In the genomic region with DNA sequence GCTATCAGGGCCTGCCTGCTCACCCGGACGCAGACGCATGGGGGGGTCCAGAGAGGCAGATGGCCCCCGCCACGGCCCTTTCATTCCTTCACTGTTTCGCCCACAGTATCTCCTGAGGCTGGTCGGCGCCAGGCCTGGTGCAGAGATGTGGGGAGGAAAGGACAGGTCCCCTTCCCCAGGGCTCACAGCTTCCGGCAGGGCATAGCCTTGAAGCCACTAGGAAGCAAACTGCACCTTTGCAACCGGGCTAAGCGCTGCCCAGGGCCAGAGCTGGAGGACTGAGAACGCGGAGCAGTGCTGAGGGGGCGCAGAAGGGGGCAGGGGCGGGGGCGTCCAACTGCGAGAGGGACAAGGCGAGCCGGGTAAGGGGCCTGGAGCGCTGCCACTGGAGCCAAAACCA, we compare ENCODE assay signal across 28 cellular contexts. TPM values are rescaled to one million over a fixed set of nuclear protein-coding genes. Genes with fewer than 3 reads are reported as not detected.
DNase-seq lines count a peak whose midpoint lies in the region; ATAC-seq, FAIRE-seq and TF ChIP-seq lines count a peak whose summit lies in the region.
"Had no signal": no experiment of that assay in that cellular context is flagged by ENCODE, and none has a peak within 500 bp of the region (broad histone marks: within the 10 kb centered on the region; RNA-seq: fewer than 3 reads in every experiment).

No MANE protein-coding gene starts in this region.

- H3K9me1 ChIP-seq in IMR-90 (ENCODE audit: insufficient read depth, low read length), result no peaks in the 10 kb centered on the region

- peak overlapping the region; percentile 28 for H2AK9ac ChIP-seq in IMR-90 (replicated peaks; ENCODE audit: low read depth, low read length, poor library complexity)

- H4K91ac ChIP-seq in IMR-90 (ENCODE audit: insufficient read depth, low read depth, low read length) (no peak overlapping the region), H1 (replicated peaks; ENCODE audit: insufficient read length, low read length) (no peak overlapping the region), neuronal stem cell (ENCODE audit: low read depth, low read length, poor library complexity) (no peak overlapping the region)

- H3K9me3 ChIP-seq in IMR-90 (ENCODE audit: control insufficient read depth, insufficient read depth, low read length), result no peaks in the 10 kb centered on the region
- no peaks in the 10 kb centered on the region for H3K9me3 ChIP-seq in Panc1 (ENCODE audit: control insufficient read depth, insufficient read depth, low read depth, low read length)
- H3K9me3 ChIP-seq in H1 (ENCODE audit: insufficient read depth in 2 of 2, low read depth in 1 of 2, low read length in 1 of 2), result peaks cover 0 to 2% of the 10 kb centered on the region in 2 experiments; a peak in 1 of 4 replicates
- peaks cover 0 to under 1% of the 10 kb centered on the region in 2 donors for H3K9me3 ChIP-seq in neuronal stem cell (replicated peaks in 1 of 2; ENCODE audit: control insufficient read depth in 2 of 2, insufficient read depth in 1 of 2, low read depth in 1 of 2, low read length in 2 of 2)
- H3K9me3 ChIP-seq: BE2C had no signal

- no peak overlapping the region for H2BK12ac ChIP-seq in H1 (ENCODE audit: low read depth, low read length)
- H2BK12ac ChIP-seq in neuronal stem cell (ENCODE audit: low read length), result peak overlapping the region; percentile 58

- H3K56ac ChIP-seq in IMR-90 (ENCODE audit: extremely low read depth, insufficient read depth, low read length) (no peak overlapping the region), H1 (replicated peaks; ENCODE audit: insufficient read length, low read depth, low read length) (no peak overlapping the region)

- H3K9ac ChIP-seq in IMR-90 (ENCODE audit: low read depth, low read length) (no peak overlapping the region), H1 (replicated peaks in 1 of 4; ENCODE audit: extremely low read depth in 1 of 4, low read depth in 3 of 4, low read length in 3 of 4) (no peak overlapping the region), neuronal stem cell (ENCODE audit: low read depth, low read length, poor library complexity) (peak overlapping the region; percentile 44)
- H3K9ac ChIP-seq: BLaER1 had no signal

- H3K23me2 ChIP-seq in H1 (ENCODE audit: low read depth, low read length), result peaks cover 6% of the 10 kb centered on the region; the same call in 1 of the 2 replicates

- H2BK120ac ChIP-seq in IMR-90 (ENCODE audit: low read depth, low read length) (no peak overlapping the region), H1 (replicated peaks; ENCODE audit: low read depth, low read length) (no peak overlapping the region), neuronal stem cell (ENCODE audit: low read depth, low read length) (no peak overlapping the region)

- H3K23ac ChIP-seq in IMR-90 (ENCODE audit: low read depth, low read length) (no peak overlapping the region), H1 (ENCODE audit: insufficient read length) (no peak overlapping the region), neuronal stem cell (ENCODE audit: low read depth, low read length, poor library complexity) (no peak overlapping the region)

- ATAC-seq in IMR-90 (ENCODE audit: low read depth) (no peak), Panc1 (peak; percentile 43; the same call in 1 of the 2 replicates), HG02938 (IDR thresholded peaks at IDR 0.05; ENCODE audit: unreplicated experiment) (no peak)
- ATAC-seq in stimulated activated naive CD8-positive, alpha-beta T cell treated with anti-CD3 and anti-CD28 coated beads, Interleukin-15, Interleukin-2, amounts not matched to agents 100 U/mL and 50 U/mL, for 24 hours, result no peak
- ATAC-seq: GM12878 had no signal

- BruUV-seq in IMR-90 (replicated peaks; lab: Mats Ljungman, UMichigan) (no TSS peak), Panc1 (replicated peaks; lab: Mats Ljungman, UMichigan) (no TSS peak)

- CTCF ChIA-PET in IMR-90 (lab: Yijun Ruan, JAX), result interaction anchor here (1.0 kb wide), 1 partner anchor 107 kb away, joined by 3 read pairs; no protein-coding TSS in a partner anchor
- CTCF ChIA-PET in Panc1 (lab: Charles Lee), result no interaction called here
- CTCF ChIA-PET in H1 (lab: Charles Lee; ENCODE audit: partially characterized antibody), result interaction anchor here (0.6 to 8.2 kb wide), 13 partner anchors 8 to 134 kb away, joined by 3 to 74 read pairs (median 5); no protein-coding TSS in a partner anchor

- TF ChIP-seq CTCF in IMR-90 (conservative IDR thresholded peaks at IDR 0.05; ENCODE audit: low read depth, low read length), result no peak
- TF ChIP-seq CTCF in Panc1 (IDR thresholded peaks at IDR 0.05), result no peak
- TF ChIP-seq CTCF in H1 (IDR thresholded peaks at IDR 0.05; ENCODE audit: control extremely low read depth in 1 of 3, insufficient read depth in 1 of 3, low read depth in 1 of 3, low read length in 3 of 3), result no peak

- H4K5ac ChIP-seq in IMR-90 (ENCODE audit: low read depth, low read length), result no peak overlapping the region
- H4K5ac ChIP-seq in H1 (ENCODE audit: insufficient read length, low read depth, low read length), result no peak overlapping the region

- H3K27ac ChIP-seq in IMR-90 (ENCODE audit: insufficient read depth, low read length), result no peak overlapping the region
- H3K27ac ChIP-seq in Panc1 (ENCODE audit: low read length), result no peak overlapping the region
- H3K27ac ChIP-seq in H1 (ENCODE audit: low read depth, low read length), result no peak overlapping the region
- H3K27ac ChIP-seq in neuronal stem cell (replicated peaks; ENCODE audit: low read length), result no peak overlapping the region
- H3K27ac ChIP-seq: BLaER1 had no signal

- H3K4me1 ChIP-seq in IMR-90 (ENCODE audit: control insufficient read depth, insufficient read depth, low read length) (no peaks in the 10 kb centered on the region), Panc1 (ENCODE audit: control insufficient read depth, insufficient read depth, low read length) (peaks cover 14% of the 10 kb centered on the region; the same call in 1 of the 2 replicates), H1 (replicated peaks in 1 of 4; ENCODE audit: control insufficient read depth in 3 of 4, insufficient read depth in 4 of 4, low read length in 3 of 4) (peaks cover 0 to 9% (median 4%) of the 10 kb centered on the region in 4 experiments; a peak in 4 of 7 replicates), neuronal stem cell (ENCODE audit: control insufficient read depth in 2 of 2, insufficient read depth in 1 of 2, low read depth in 1 of 2, low read length in 2 of 2) (peaks cover 6 to 22% of the 10 kb centered on the region in 2 donors)
- H3K4me1 ChIP-seq: BE2C had no signal

- H3K79me1 ChIP-seq in IMR-90 (ENCODE audit: low read depth in 1 of 2, low read length in 2 of 2), result no peaks in the 10 kb centered on the region
- no peaks in the 10 kb centered on the region; the same call in 1 of the 2 replicates for H3K79me1 ChIP-seq in H1 (ENCODE audit: low read depth, low read length)
- peaks cover 5% of the 10 kb centered on the region for H3K79me1 ChIP-seq in neuronal stem cell (ENCODE audit: low read depth, low read length)

- H3K4me2 ChIP-seq in IMR-90 (ENCODE audit: low read depth, low read length), result no peak overlapping the region
- no peak overlapping the region for H3K4me2 ChIP-seq in H1 (ENCODE audit: insufficient read depth in 1 of 2, low read depth in 2 of 2, low read length in 2 of 2)
- H3K4me2 ChIP-seq in neuronal stem cell (ENCODE audit: insufficient read depth, low read length, poor library complexity, severe bottlenecking), result no peak overlapping the region
- H3K4me2 ChIP-seq: BLaER1 had no signal

- dilution Hi-C loops in IMR-90 (cut with HindIII; ENCODE audit: low sequenced_read_pairs, unreplicated experiment), result no loop called here

- no peak overlapping the region for H3K18ac ChIP-seq in IMR-90 (ENCODE audit: low read depth, low read length)
- H3K18ac ChIP-seq in H1 (ENCODE audit: extremely low read depth, low read length), result no peak overlapping the region
- no peak overlapping the region for H3K18ac ChIP-seq in neuronal stem cell (ENCODE audit: low read length)

- no peaks in the 10 kb centered on the region for H3K36me3 ChIP-seq in IMR-90 (ENCODE audit: control insufficient read depth, insufficient read depth, low read length)
- H3K36me3 ChIP-seq in Panc1 (ENCODE audit: control insufficient read depth, insufficient read depth, low read length), result no peaks in the 10 kb centered on the region
- H3K36me3 ChIP-seq in H1 (ENCODE audit: control insufficient read depth in 2 of 4, insufficient read depth in 4 of 4, low read length in 3 of 4), result no peaks in the 10 kb centered on the region
- no peaks in the 10 kb centered on the region for H3K36me3 ChIP-seq in neuronal stem cell (replicated peaks in 1 of 2; ENCODE audit: control insufficient read depth in 2 of 2, insufficient read depth in 2 of 2, low read length in 2 of 2)
- H3K36me3 ChIP-seq: BE2C had no signal

- no peak overlapping the region for H2AFZ ChIP-seq in IMR-90 (replicated peaks; ENCODE audit: low read length, poor library complexity)
- no peak overlapping the region for H2AFZ ChIP-seq in H1 (ENCODE audit: low read length)
- no peak overlapping the region for H2AFZ ChIP-seq in neuronal stem cell (ENCODE audit: low read length)

- no peak overlapping the region for H3K4ac ChIP-seq in IMR-90 (ENCODE audit: low read depth, low read length)
- no peak overlapping the region for H3K4ac ChIP-seq in H1 (replicated peaks; ENCODE audit: insufficient read length, low read depth, low read length)
- H3K4ac ChIP-seq in neuronal stem cell (ENCODE audit: low read length), result no peak overlapping the region

- FAIRE-seq in H1 (lab: Jason Lieb, UNC), result no peak
- FAIRE-seq: A204.1, GM12878, GM12892, GM18507 had no signal

- H2BK20ac ChIP-seq in IMR-90 (ENCODE audit: low read depth, low read length) (no peak overlapping the region), H1 (ENCODE audit: low read length) (no peak overlapping the region)

- TF ChIP-seq RAD21 in IMR-90 (IDR thresholded peaks at IDR 0.05; ENCODE audit: low read length) (no peak), H1 (IDR thresholded peaks at IDR 0.05 in 1 of 2, conservative IDR thresholded peaks at IDR 0.05 in 1 of 2; ENCODE audit: low read depth in 2 of 2, low read length in 2 of 2) (no peak)

- H2BK5ac ChIP-seq in IMR-90 (ENCODE audit: low read depth, low read length, poor library complexity, severe bottlenecking), result no peak overlapping the region
- H2BK5ac ChIP-seq in H1 (ENCODE audit: low read depth, low read length), result no peak overlapping the region
- peak overlapping the region; percentile 39 for H2BK5ac ChIP-seq in neuronal stem cell (ENCODE audit: low read length)

- no peak for DNase-seq in IMR-90
- DNase-seq in Panc1 (ENCODE audit: low read depth, low spot score), result no peak
- DNase-seq in H1 (ENCODE audit: low read depth in 1 of 2, low spot score in 2 of 2), result no peak
- DNase-seq in neuronal stem cell (ENCODE audit: low spot score), result no peak
- no peak for DNase-seq in stimulated activated naive CD8-positive, alpha-beta T cell treated with anti-CD3 and anti-CD28 coated beads, Interleukin-15, Interleukin-2, amounts not matched to agents 100 U/mL and 50 U/mL, for 24 hours
- no peak for DNase-seq in epidermal melanocyte (ENCODE audit: insufficient read length, low spot score)
- no peak for DNase-seq in NOMO-1 treated with DMSO at 0.1 percent for 48 hours (lab: John Stamatoyannopoulos, UW; ENCODE audit: unreplicated experiment)
- DNase-seq: ACHN; BE2C; C1 segment of cervical spinal cord; CD4-positive, alpha-beta memory T cell; CD4-positive, CD25-positive, alpha-beta regulatory T cell; CD8-positive, alpha-beta memory T cell; DMS153; DMS53; DMS79; DND-41; EL; GDM1 had no signal

- intact Hi-C loops in IMR-90 (cut with micrococcal nuclease), result no loop called here
- intact Hi-C loops in Panc1 (cut with micrococcal nuclease; ENCODE audit: unreplicated experiment), result no loop called here

- POLR2A ChIA-PET in IMR-90 (lab: Charles Lee; ENCODE audit: unreplicated experiment) (no interaction called here), Panc1 (lab: Charles Lee) (interaction anchor here (0.9 kb wide), 1 partner anchor 1174 kb away, joined by 4 read pairs; no protein-coding TSS in a partner anchor), H1 (lab: Charles Lee; ENCODE audit: partially characterized antibody) (interaction anchor here (1.1 to 1.8 kb wide), 6 partner anchors 8 to 150 kb away, joined by 3 to 12 read pairs (median 4); partner anchors contain the start of gene MACROD1)

- no peaks in the 10 kb centered on the region for H3K79me2 ChIP-seq in H1 (ENCODE audit: control insufficient read depth in 1 of 2, insufficient read depth in 2 of 2, low read length in 2 of 2)

- no peak overlapping the region for H3K14ac ChIP-seq in IMR-90 (replicated peaks; ENCODE audit: low read depth, low read length)
- H3K14ac ChIP-seq in H1 (ENCODE audit: insufficient read length), result no peak overlapping the region
- no peak overlapping the region for H3K14ac ChIP-seq in neuronal stem cell (ENCODE audit: low read length)

- H3K4me3 ChIP-seq in IMR-90 (ENCODE audit: insufficient read depth, low read depth, low read length) (no peak overlapping the region), Panc1 (ENCODE audit: low read depth in 2 of 2, low read length in 2 of 2) (no peak overlapping the region), H1 (ENCODE audit: extremely low read depth in 1 of 4, insufficient read depth in 2 of 4, low read depth in 3 of 4, low read length in 4 of 4) (no peak overlapping the region), neuronal stem cell (ENCODE audit: low read length in 2 of 2) (no peak overlapping the region)
- H3K4me3 ChIP-seq: BLaER1, GM12878 had no signal

- H2BK15ac ChIP-seq in IMR-90 (ENCODE audit: low read depth, low read length) (no peak overlapping the region), H1 (ENCODE audit: low read length) (no peak overlapping the region), neuronal stem cell (ENCODE audit: low read length) (peak overlapping the region; percentile 85)

- no peak overlapping the region for H4K8ac ChIP-seq in IMR-90 (ENCODE audit: low read depth in 2 of 2, low read length in 2 of 2)
- 0 out of 2 replicates have a peak overlapping the region, but pooled peaks have one; percentile 16 for H4K8ac ChIP-seq in H1 (ENCODE audit: extremely low read depth, insufficient read depth, low read length)
- H4K8ac ChIP-seq in neuronal stem cell (ENCODE audit: low read depth, low read length), result peak overlapping the region; percentile 43

- H4K20me1 ChIP-seq in IMR-90 (ENCODE audit: insufficient read depth, low read length) (0 out of 2 replicates have a peak, but pooled peaks cover 8% of the 10 kb centered on the region), H1 (replicated peaks in 1 of 2; ENCODE audit: control insufficient read depth in 1 of 2, insufficient read depth in 2 of 2, low read length in 2 of 2) (peaks cover 3 to 5% of the 10 kb centered on the region in 2 experiments)

- in situ Hi-C loops in IMR-90 (cut with MboI; ENCODE audit: low sequenced_read_pairs), result no loop called here
- in situ Hi-C loops in Panc1 (cut with HindIII; ENCODE audit: low pct_unique_long_range_greater_than_20kb, low sequenced_read_pairs), result no loop called here

- 64% methylated on average over 5 of the region's 20 CpGs; no CpG with 5 or more reads in 1 of the 2 experiments for WGBS in IMR-90 (ENCODE audit: extremely low coverage in 2 of 2, insufficient read length in 1 of 2), 2 experiments
- WGBS in H1 (ENCODE audit: extremely low coverage in 1 of 2, insufficient coverage in 1 of 2, insufficient read length in 1 of 2, insufficient replicate concordance in 2 of 2, low coverage in 1 of 2, low lambda C conversion rate in 2 of 2, missing lambda C conversion rate in 1 of 2), 2 experiments, result 81% methylated on average over 10 of the region's 20 CpGs; no CpG with 5 or more reads in 1 of the 2 experiments
- no CpG with 5 or more reads among the region's 20 CpGs for WGBS in neuronal stem cell (ENCODE audit: extremely low coverage in 2 of 2, insufficient read length in 2 of 2, insufficient replicate concordance in 1 of 2), 2 donors

- TF ChIP-seq POLR2A in IMR-90 (IDR thresholded peaks at IDR 0.05; ENCODE audit: low read depth, low read length) (no peak), H1 (IDR thresholded peaks at IDR 0.05; ENCODE audit: control extremely low read depth in 1 of 2, low read depth in 2 of 2, low read length in 2 of 2) (no peak)

- H3K27me3 ChIP-seq in IMR-90 (ENCODE audit: control insufficient read depth, insufficient read depth, low read length) (peaks cover 8% of the 10 kb centered on the region; the same call in 1 of the 2 replicates), Panc1 (ENCODE audit: control insufficient read depth, insufficient read depth, low read length) (no peaks in the 10 kb centered on the region), H1 (replicated peaks in 1 of 4; ENCODE audit: control insufficient read depth in 3 of 4, extremely low read depth in 1 of 4, insufficient read depth in 3 of 4, low read length in 3 of 4) (peaks cover 2 to 62% (median 36%) of the 10 kb centered on the region in 4 experiments), neuronal stem cell (ENCODE audit: control insufficient read depth in 3 of 3, insufficient read depth in 3 of 3, low read depth in 1 of 3, low read length in 3 of 3) (peaks cover 0 to 11% (median 3%) of the 10 kb centered on the region in 3 experiments)
- H3K27me3 ChIP-seq: BE2C, BLaER1 had no signal

- no peak for TF ChIP-seq EP300 in H1 (IDR thresholded peaks at IDR 0.05; ENCODE audit: borderline replicate concordance in 1 of 2, low read depth in 2 of 2, low read length in 2 of 2)

- H2AK5ac ChIP-seq in IMR-90 (ENCODE audit: low read depth, low read length) (no peak overlapping the region), H1 (ENCODE audit: low read depth, low read length) (peak overlapping the region; percentile 39; the same call in 1 of the 2 replicates), neuronal stem cell (ENCODE audit: low read depth, low read length) (peak overlapping the region; percentile 94)

RNA-seq across cellular contexts. Expression of gene FLRT1, which starts 20.2 kb away (rescaled TPM):
- total RNA-seq in IMR-90 (2012; rRNA removed) (under 0.01 TPM in 2 replicates), Panc1 (2021; ENCODE audit: unreplicated experiment) (0.51 TPM)
- polyA plus RNA-seq in IMR-90 (2012; rRNA removed) (0.07 TPM in 1 of 2 replicates, not detected in the other), H1 (2011; rRNA removed) (0.14 and 0.20 TPM in 2 replicates)
- 0.08 TPM in 1 of 2 replicates, not detected in the other for polyA plus RNA-seq in IMR-90 (2012; cell fraction: cytosol; rRNA removed)
- 0.02 and 0.05 TPM in 2 replicates for polyA plus RNA-seq in IMR-90 (2012; cell fraction: nucleus; rRNA removed; ENCODE audit: low replicate concordance)
- polyA plus RNA-seq in Panc1 (2012; ENCODE audit: insufficient read length), result 1.9 TPM
- total RNA-seq in H1 (2021; fragmentation: NEBNext Ultra II Directional; extraction: Animal tissue kit (Norgen Biotek cat#: 25700)), result 0.28 and 0.42 TPM in 2 replicates
- polyA plus RNA-seq in H1 (2011; cell fraction: cytosol; rRNA removed), result 0.10 TPM
- 0.19 TPM for polyA plus RNA-seq in H1 (2011; cell fraction: nucleus; rRNA removed)
- 0.30 to 0.89 TPM (median 0.74 TPM) in 4 replicates for polyA plus RNA-seq in H1 (2012, experiment 1 of 2)
- 0.17 TPM for polyA plus RNA-seq in H1 (2012, experiment 2 of 2)
- polyA plus RNA-seq in H1 (2013, experiment 1 of 2), result 0.61 TPM
- 0.59 TPM for polyA plus RNA-seq in H1 (2013, experiment 2 of 2)
- polyA minus RNA-seq in H1 (2011; rRNA and poly(A)+ RNA removed), result 0.16 and 0.20 TPM in 2 replicates
- polyA minus RNA-seq in H1 (2011; cell fraction: cytosol; rRNA and poly(A)+ RNA removed), result 0.29 TPM
- not detected for polyA minus RNA-seq in H1 (2011; cell fraction: nucleus; rRNA and poly(A)+ RNA removed)
- 0.88 TPM for polyA plus RNA-seq in neuronal stem cell (2013, experiment 1 of 2)
- polyA plus RNA-seq in neuronal stem cell (2013, experiment 2 of 2), result 0.94 TPM
- total RNA-seq: CD4-positive, alpha-beta memory T cell; CD4-positive, CD25-positive, alpha-beta regulatory T cell; CD8-positive, alpha-beta memory T cell; Daoy; G401; GM12878 had no signal
- polyA plus RNA-seq: CD14-positive monocyte; CD4-positive, alpha-beta memory T cell; CD8-positive, alpha-beta memory T cell had no signal

RNA-seq across cellular contexts. Expression of gene OTUB1, which starts 29.3 kb away (rescaled TPM):
- total RNA-seq in IMR-90 (2012; rRNA removed) (53.6 and 69.0 TPM in 2 replicates), Panc1 (2021; ENCODE audit: unreplicated experiment) (118 TPM)
- polyA plus RNA-seq in IMR-90 (2012; rRNA removed) (168 and 184 TPM in 2 replicates), H1 (2011; rRNA removed) (274 and 348 TPM in 2 replicates)
- polyA plus RNA-seq in IMR-90 (2012; cell fraction: cytosol; rRNA removed), result 107 and 174 TPM in 2 replicates
- 310 and 475 TPM in 2 replicates for polyA plus RNA-seq in IMR-90 (2012; cell fraction: nucleus; rRNA removed; ENCODE audit: low replicate concordance)
- polyA plus RNA-seq in Panc1 (2012; ENCODE audit: insufficient read length), result 169 TPM
- total RNA-seq in H1 (2021; fragmentation: NEBNext Ultra II Directional; extraction: Animal tissue kit (Norgen Biotek cat#: 25700)), result 110 and 112 TPM in 2 replicates
- polyA plus RNA-seq in H1 (2011; cell fraction: cytosol; rRNA removed), result 214 TPM
- polyA plus RNA-seq in H1 (2011; cell fraction: nucleus; rRNA removed), result 408 TPM
- 116 to 162 TPM (median 150 TPM) in 4 replicates for polyA plus RNA-seq in H1 (2012, experiment 1 of 2)
- polyA plus RNA-seq in H1 (2012, experiment 2 of 2), result 177 TPM
- polyA plus RNA-seq in H1 (2013, experiment 1 of 2), result 88.3 TPM
- polyA plus RNA-seq in H1 (2013, experiment 2 of 2), result 81.7 TPM
- polyA minus RNA-seq in H1 (2011; rRNA and poly(A)+ RNA removed), result 105 and 113 TPM in 2 replicates
- 71.3 TPM for polyA minus RNA-seq in H1 (2011; cell fraction: cytosol; rRNA and poly(A)+ RNA removed)
- polyA minus RNA-seq in H1 (2011; cell fraction: nucleus; rRNA and poly(A)+ RNA removed), result 57.0 TPM
- 92.2 TPM for polyA plus RNA-seq in neuronal stem cell (2013, experiment 1 of 2)
- polyA plus RNA-seq in neuronal stem cell (2013, experiment 2 of 2), result 90.4 TPM

RNA-seq across cellular contexts. Expression of gene COX8A, which starts 41.1 kb away (rescaled TPM):
- total RNA-seq in IMR-90 (2012; rRNA removed), result 250 and 315 TPM in 2 replicates
- 598 and 701 TPM in 2 replicates for polyA plus RNA-seq in IMR-90 (2012; rRNA removed)
- 770 and 1,094 TPM in 2 replicates for polyA plus RNA-seq in IMR-90 (2012; cell fraction: cytosol; rRNA removed)
- polyA plus RNA-seq in IMR-90 (2012; cell fraction: nucleus; rRNA removed; ENCODE audit: low replicate concordance), result 142 and 372 TPM in 2 replicates
- 613 TPM for total RNA-seq in Panc1 (2021; ENCODE audit: unreplicated experiment)
- 788 TPM for polyA plus RNA-seq in Panc1 (2012; ENCODE audit: insufficient read length)
- 365 and 413 TPM in 2 replicates for total RNA-seq in H1 (2021; fragmentation: NEBNext Ultra II Directional; extraction: Animal tissue kit (Norgen Biotek cat#: 25700))
- 1,720 and 2,058 TPM in 2 replicates for polyA plus RNA-seq in H1 (2011; rRNA removed)
- polyA plus RNA-seq in H1 (2011; cell fraction: cytosol; rRNA removed), result 801 TPM
- 895 TPM for polyA plus RNA-seq in H1 (2011; cell fraction: nucleus; rRNA removed)
- 439 to 800 TPM (median 741 TPM) in 4 replicates for polyA plus RNA-seq in H1 (2012, experiment 1 of 2)
- 1,693 TPM for polyA plus RNA-seq in H1 (2012, experiment 2 of 2)
- 891 TPM for polyA plus RNA-seq in H1 (2013, experiment 1 of 2)
- 816 TPM for polyA plus RNA-seq in H1 (2013, experiment 2 of 2)
- 145 and 160 TPM in 2 replicates for polyA minus RNA-seq in H1 (2011; rRNA and poly(A)+ RNA removed)
- polyA minus RNA-seq in H1 (2011; cell fraction: cytosol; rRNA and poly(A)+ RNA removed), result 241 TPM
- 152 TPM for polyA minus RNA-seq in H1 (2011; cell fraction: nucleus; rRNA and poly(A)+ RNA removed)
- polyA plus RNA-seq in neuronal stem cell (2013, experiment 1 of 2), result 465 TPM
- 460 TPM for polyA plus RNA-seq in neuronal stem cell (2013, experiment 2 of 2)

Comparison
In these comparisons a context has a peak if more than half of its experiments do, and no peak if none do; other contexts are left out.
1. H4K8ac ChIP-seq: peak in H1 (single experiment) and neuronal stem cell (single experiment); none in IMR-90 (0 of 2).